15 cellular contexts compared by ENCODE assay signal in genomic region chr2:182761903-182762302, GRCh38. TPM values are rescaled to one million over a fixed set of nuclear protein-coding genes. Genes with fewer than 3 reads are reported as not detected.
DNase-seq lines count a peak whose midpoint lies in the region; ATAC-seq, FAIRE-seq and TF ChIP-seq lines count a peak whose summit lies in the region.
"Had no signal": no experiment of that assay in that cellular context is flagged by ENCODE, and none has a peak within 500 bp of the region (broad histone marks: within the 10 kb centered on the region; RNA-seq: fewer than 3 reads in every experiment).

No MANE protein-coding gene starts in this region.

- DNase-seq in WTC11 (ENCODE audit: low spot score): no peak
- peak; percentile 78 for DNase-seq in fibroblast of pulmonary artery (ENCODE audit: low read depth)
- no peak for DNase-seq in D341Med (ENCODE audit: low spot score)
- no peak for DNase-seq in Caco-2
- DNase-seq in RCC 7860 (ENCODE audit: low spot score): no peak
- DNase-seq in BE2C: no peak
- DNase-seq: activated CD8-positive, alpha-beta T cell treated with anti-CD3 and anti-CD28 coated beads, Interleukin-2, amount 10 ng/mL, durations not matched to agents 7 days and 5 days; H7; immature natural killer cell; NCI-H1930; stimulated activated CD4-positive, alpha-beta T cell treated with anti-CD3 and anti-CD28 coated beads, Interleukin-12 subunit alpha, Interleukin-12 subunit beta, amount 100 ng/mL, for 4 hours had no signal

- peak overlapping the region; percentile 44 for H3K27ac Mint-ChIP-seq in WTC11
- peak overlapping the region in 2 of 3 experiments; percentile 1 to 12 for H3K27ac Mint-ChIP-seq in nephron
- no peak overlapping the region for H3K27ac Mint-ChIP-seq in Caco-2 (ENCODE audit: unreplicated experiment)
- H3K27ac Mint-ChIP-seq: activated CD8-positive, alpha-beta T cell treated with anti-CD3 and anti-CD28 coated beads, Interleukin-2, amount 10 ng/mL, durations not matched to agents 7 days and 5 days had no signal

- H3K9me3 ChIP-seq in Caco-2 (no peaks in the 10 kb centered on the region), BE2C (no peaks in the 10 kb centered on the region)

- intact Hi-C loops in Caco-2 (cut with micrococcal nuclease; ENCODE audit: unreplicated experiment): loop anchor here (2.0 kb wide), 1 partner anchor 219 kb away; no protein-coding TSS in a partner anchor

- TF ChIP-seq CTCF in WTC11 (IDR thresholded peaks at IDR 0.05) (no peak), fibroblast of pulmonary artery (IDR thresholded peaks at IDR 0.05; ENCODE audit: low read length, missing control alignments) (peak; percentile 34), nephron (IDR thresholded peaks at IDR 0.05; ENCODE audit: unreplicated experiment in 3 of 3) (no peak), Caco-2 (IDR thresholded peaks at IDR 0.05; ENCODE audit: insufficient read depth in 1 of 2, low read depth in 1 of 2, low read length in 1 of 2, severe bottlenecking in 1 of 2, unreplicated experiment in 1 of 2) (no peak), BE2C (IDR thresholded peaks at IDR 0.05; ENCODE audit: low read depth, low read length) (no peak)

- no peak overlapping the region for H3K4me3 ChIP-seq in ACC112 (ENCODE audit: low read depth, low read length)
- no peak overlapping the region for H3K4me3 ChIP-seq in fibroblast of pulmonary artery (replicated peaks; ENCODE audit: low read depth, low read length)
- H3K4me3 ChIP-seq in Caco-2 (ENCODE audit: low read depth, low read length): no peak overlapping the region
- H3K4me3 ChIP-seq in BE2C (ENCODE audit: low read depth, low read length): no peak overlapping the region
- H3K4me3 ChIP-seq: BLaER1 treated with 17β-estradiol and CSF1 and Interleukin-3, amounts not matched to agents 10 nM and 100 nM had no signal

- peaks cover 35% of the 10 kb centered on the region for H3K36me3 ChIP-seq in ACC112 (ENCODE audit: insufficient read depth, low read length)
- H3K36me3 ChIP-seq in Caco-2 (ENCODE audit: control insufficient read depth, insufficient read depth, low read length): no peaks in the 10 kb centered on the region
- no peaks in the 10 kb centered on the region for H3K36me3 ChIP-seq in BE2C

- FAIRE-seq in RCC 7860 (lab: Jason Lieb, UNC): no peak

- H3K27me3 ChIP-seq in ACC112 (ENCODE audit: insufficient read depth, low read length) (no peaks in the 10 kb centered on the region), Caco-2 (replicated peaks; ENCODE audit: control insufficient read depth, insufficient read depth, low read length) (no peaks in the 10 kb centered on the region), BE2C (no peaks in the 10 kb centered on the region)
- H3K27me3 ChIP-seq: BLaER1 treated with 17β-estradiol and CSF1 and Interleukin-3, amounts not matched to agents 10 nM and 100 nM had no signal

- H3K27me3 Mint-ChIP-seq in WTC11 (ENCODE audit: low read depth) (no peaks in the 10 kb centered on the region), nephron (ENCODE audit: low read depth) (no peaks in the 10 kb centered on the region), Caco-2 (ENCODE audit: insufficient read depth, unreplicated experiment) (no peaks in the 10 kb centered on the region)

- H3K79me2 ChIP-seq in ACC112 (ENCODE audit: control insufficient read depth, insufficient read depth, low read length, unreplicated experiment): no peaks in the 10 kb centered on the region

- ATAC-seq in WTC11: no peak
- ATAC-seq: activated CD8-positive, alpha-beta T cell treated with anti-CD3 and anti-CD28 coated beads, Interleukin-2, amount 10 ng/mL, durations not matched to agents 7 days and 5 days had no signal

- POLR2A ChIA-PET in WTC11 (lab: Charles Lee): no interaction called here
- POLR2A ChIA-PET in Caco-2 (lab: Charles Lee): no interaction called here

- H3K9me3 Mint-ChIP-seq in WTC11 (no peaks in the 10 kb centered on the region), nephron (no peaks in the 10 kb centered on the region), Caco-2 (ENCODE audit: unreplicated experiment) (no peaks in the 10 kb centered on the region)
- H3K9me3 Mint-ChIP-seq: immature natural killer cell had no signal

- CTCF ChIA-PET in WTC11 (lab: Charles Lee): interaction anchor here (1.3 to 2.6 kb wide), 3 partner anchors 12 to 105 kb away, joined by 6 to 17 read pairs (median 12); partner anchors contain the start of gene FRZB
- CTCF ChIA-PET in Caco-2 (lab: Charles Lee): no interaction called here

- no peak overlapping the region for H2AFZ ChIP-seq in ACC112 (ENCODE audit: low read length, unreplicated experiment)

- H3K4me1 Mint-ChIP-seq in WTC11 (no peaks in the 10 kb centered on the region), nephron (no peaks in the 10 kb centered on the region), Caco-2 (ENCODE audit: low read depth, unreplicated experiment) (no peaks in the 10 kb centered on the region)
- H3K4me1 Mint-ChIP-seq: immature natural killer cell had no signal

- no peak overlapping the region for H3K4me3 Mint-ChIP-seq in WTC11
- H3K4me3 Mint-ChIP-seq in nephron: no peak overlapping the region
- H3K4me3 Mint-ChIP-seq in Caco-2 (ENCODE audit: unreplicated experiment): no peak overlapping the region
- H3K4me3 Mint-ChIP-seq: activated CD8-positive, alpha-beta T cell treated with anti-CD3 and anti-CD28 coated beads, Interleukin-2, amount 10 ng/mL, durations not matched to agents 7 days and 5 days; immature natural killer cell had no signal

- peaks cover 11% of the 10 kb centered on the region for H3K4me1 ChIP-seq in ACC112 (ENCODE audit: control insufficient read depth, insufficient read depth, low read length, unreplicated experiment)
- no peaks in the 10 kb centered on the region for H3K4me1 ChIP-seq in Caco-2
- no peaks in the 10 kb centered on the region for H3K4me1 ChIP-seq in BE2C

- peak overlapping the region; percentile 45; the same call in 1 of the 2 replicates for H3K27ac ChIP-seq in ACC112 (ENCODE audit: low read depth, low read length)
- H3K27ac ChIP-seq: BLaER1 treated with 17β-estradiol and CSF1 and Interleukin-3, amounts not matched to agents 10 nM and 100 nM; HL-60 had no signal

- H3K36me3 Mint-ChIP-seq in WTC11 (peaks cover 29% of the 10 kb centered on the region), nephron (ENCODE audit: low read depth) (peaks cover 47% of the 10 kb centered on the region), Caco-2 (ENCODE audit: insufficient read depth, unreplicated experiment) (peaks cover 23% of the 10 kb centered on the region)

- no TSS peak for BruUV-seq in Caco-2 (replicated peaks; lab: Mats Ljungman, UMichigan)

TF ChIP-seq in WTC11, 78 proteins besides CTCF, POLR2A, EP300 and RAD21:
- TF ChIP-seq MXD4 (CRISPR knock-in tag; IDR thresholded peaks at IDR 0.05; ENCODE audit: borderline replicate concordance): no peak

RNA-seq across cellular contexts. Expression of gene DNAJC10, which starts 45.8 kb away (rescaled TPM):
- total RNA-seq in WTC11 (2021) (103 to 109 TPM (median 103 TPM) in 3 replicates), Caco-2 (2022) (103 and 109 TPM in 2 replicates)
- 7.8 TPM for polyA plus RNA-seq in BE2C (2012; ENCODE audit: insufficient read depth, insufficient read length, low read depth)
